ENCODE assay signal across 9 cellular contexts in the genomic region with DNA sequence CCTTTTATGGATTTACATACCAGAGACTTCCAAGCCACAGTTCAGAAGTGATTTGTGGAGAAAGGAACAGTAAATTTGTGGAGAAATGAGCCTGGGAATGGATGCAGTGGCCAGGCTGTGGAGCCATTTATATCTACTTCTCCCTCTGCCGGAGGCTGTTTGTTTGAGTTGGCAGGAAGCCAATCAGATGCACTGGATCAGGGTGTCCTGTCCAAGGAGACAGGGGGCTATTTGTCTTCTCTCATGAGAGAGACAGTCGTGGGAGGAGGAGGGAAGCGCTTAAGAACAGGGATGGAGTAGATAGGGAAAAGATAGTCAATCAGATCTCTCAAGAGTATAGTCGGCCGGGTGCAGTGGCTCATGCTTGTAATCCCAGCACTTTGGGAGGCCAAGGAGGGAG. TPM values are rescaled to one million over a fixed set of nuclear protein-coding genes. Genes with fewer than 3 reads are reported as not detected.
A peak's percentile ranks its signal among the peaks of the same experiment; 100 is the strongest.
DNase-seq lines count a peak whose midpoint lies in the region; ATAC-seq and TF ChIP-seq lines count a peak whose summit lies in the region.
"Had no signal": no experiment of that assay in that cellular context is flagged by ENCODE, and none has a peak within 500 bp of the region (broad histone marks: within the 10 kb centered on the region; RNA-seq: fewer than 3 reads in every experiment).

No MANE protein-coding gene starts in this region.

- peaks cover 35% of the 10 kb centered on the region for H3K27me3 ChIP-seq in fibroblast of lung (ENCODE audit: control insufficient read depth, insufficient read depth, low read length)
- no peaks in the 10 kb centered on the region for H3K27me3 ChIP-seq in parathyroid adenoma (ENCODE audit: control insufficient read depth, insufficient read depth, low read length)

- H3K9me3 ChIP-seq in fibroblast of lung (ENCODE audit: control insufficient read depth, insufficient read depth, low read depth, low read length) (no peaks in the 10 kb centered on the region), parathyroid adenoma (ENCODE audit: control insufficient read depth, low read length) (no peaks in the 10 kb centered on the region)

- ATAC-seq in GM18520 (IDR thresholded peaks at IDR 0.05; ENCODE audit: unreplicated experiment) (no peak), GM21423 (IDR thresholded peaks at IDR 0.05; ENCODE audit: unreplicated experiment) (no peak)

- H3K4me1 ChIP-seq in fibroblast of lung (ENCODE audit: control insufficient read depth, extremely low read depth, insufficient read depth, low read length), result no peaks in the 10 kb centered on the region
- H3K4me1 ChIP-seq in parathyroid adenoma, result peaks cover 13% of the 10 kb centered on the region

- peak; percentile 13 to 21 for TF ChIP-seq CTCF in fibroblast of lung (conservative IDR thresholded peaks at IDR 0.05 in 1 of 2, IDR thresholded peaks at IDR 0.05 in 1 of 2; ENCODE audit: low read depth in 1 of 2, low read length in 2 of 2)
- no peak for TF ChIP-seq CTCF in parathyroid adenoma (IDR thresholded peaks at IDR 0.05)

- H3K4me2 ChIP-seq in fibroblast of lung (ENCODE audit: extremely low read depth, insufficient read depth, low read length), result no peak overlapping the region
- peak overlapping the region; percentile 58 for H3K4me2 ChIP-seq in parathyroid adenoma (ENCODE audit: low read length)

- DNase-seq in ELR (ENCODE audit: low read depth) (peak; percentile 37), NCI-H748 treated with DMSO at 0.1 percent for 48 hours (lab: John Stamatoyannopoulos, UW) (peak; percentile 9), fibroblast of lung (ENCODE audit: low read depth in 2 of 2) (peak; percentile 63 to 66), SIG-M5 treated with dmso at 0.1 percent for 504 hours (lab: John Stamatoyannopoulos, UW; ENCODE audit: unreplicated experiment) (no peak), iPS-NIHi7 (ENCODE audit: extremely low spot score) (no peak)

- no peak overlapping the region for H3K9ac ChIP-seq in fibroblast of lung (ENCODE audit: insufficient read depth, low read length)
- no peak overlapping the region for H3K9ac ChIP-seq in parathyroid adenoma

- H4K20me1 ChIP-seq in fibroblast of lung (ENCODE audit: control insufficient read depth, extremely low read depth, insufficient read depth, low read length), result no peaks in the 10 kb centered on the region

- H3K79me2 ChIP-seq in fibroblast of lung (ENCODE audit: control insufficient read depth, insufficient read depth, low read length), result no peaks in the 10 kb centered on the region
- no peaks in the 10 kb centered on the region for H3K79me2 ChIP-seq in parathyroid adenoma

- H2AFZ ChIP-seq in fibroblast of lung (ENCODE audit: low read length) (no peak overlapping the region), parathyroid adenoma (peak overlapping the region; percentile 75)

- no peaks in the 10 kb centered on the region for H3K36me3 ChIP-seq in fibroblast of lung (ENCODE audit: control insufficient read depth, insufficient read depth, low read length)
- H3K36me3 ChIP-seq in parathyroid adenoma (ENCODE audit: control insufficient read depth, insufficient read depth, low read length), result no peaks in the 10 kb centered on the region

- H3K4me3 ChIP-seq in fibroblast of lung (replicated peaks in 1 of 4; ENCODE audit: control extremely low read depth in 1 of 4, insufficient read depth in 1 of 4, low read depth in 3 of 4, low read length in 4 of 4) (no peak overlapping the region), parathyroid adenoma (ENCODE audit: low read depth, low read length) (peak overlapping the region; percentile 43)
- H3K4me3 ChIP-seq: lung had no signal

- no peak overlapping the region for H3K27ac ChIP-seq in fibroblast of lung (ENCODE audit: insufficient read depth, low read length)
- peak overlapping the region; percentile 97 for H3K27ac ChIP-seq in parathyroid adenoma

RNA-seq across cellular contexts. Expression of a gene that starts 2.8 kb away (rescaled TPM):
- not detected in 2 replicates for total RNA-seq in fibroblast of lung
- polyA plus RNA-seq in fibroblast of lung, result not detected in 2 replicates
- not detected in 2 replicates for polyA plus RNA-seq in fibroblast of lung (2012)
- polyA minus RNA-seq in fibroblast of lung (ENCODE audit: low replicate concordance), result not detected in 2 replicates

RNA-seq across cellular contexts. Expression of a gene that starts 15.2 kb away (rescaled TPM):
- 11.3 and 12.2 TPM in 2 replicates for total RNA-seq in fibroblast of lung
- polyA plus RNA-seq in fibroblast of lung, result 23.6 and 42.7 TPM in 2 replicates
- polyA plus RNA-seq in fibroblast of lung (2012), result 32.2 and 50.7 TPM in 2 replicates
- 6.2 and 19.5 TPM in 2 replicates for polyA minus RNA-seq in fibroblast of lung (ENCODE audit: low replicate concordance)

RNA-seq across cellular contexts. Expression of a gene that starts 24.9 kb away (rescaled TPM):
- total RNA-seq in fibroblast of lung, result 51.6 and 64.4 TPM in 2 replicates
- 41.6 and 59.5 TPM in 2 replicates for polyA plus RNA-seq in fibroblast of lung
- 68.1 and 90.0 TPM in 2 replicates for polyA plus RNA-seq in fibroblast of lung (2012)
- polyA minus RNA-seq in fibroblast of lung (ENCODE audit: low replicate concordance), result 96.3 and 107 TPM in 2 replicates

RNA-seq across cellular contexts. Expression of a gene that starts 25.5 kb away (rescaled TPM):
- total RNA-seq in fibroblast of lung, result under 0.01 TPM in 1 of 2 replicates, not detected in the other
- 0.03 and 0.05 TPM in 2 replicates for polyA plus RNA-seq in fibroblast of lung
- polyA plus RNA-seq in fibroblast of lung (2012), result 0.07 and 0.17 TPM in 2 replicates
- 0.89 TPM in 1 of 2 replicates, not detected in the other for polyA minus RNA-seq in fibroblast of lung (ENCODE audit: low replicate concordance)

RNA-seq across cellular contexts. Expression of a gene that starts 36.9 kb away (rescaled TPM):
- total RNA-seq in fibroblast of lung, result not detected in 2 replicates
- not detected in 2 replicates for polyA plus RNA-seq in fibroblast of lung
- polyA plus RNA-seq in fibroblast of lung (2012), result not detected in 2 replicates
- not detected in 2 replicates for polyA minus RNA-seq in fibroblast of lung (ENCODE audit: low replicate concordance)

Comparison
In these comparisons a context has a peak if more than half of its experiments do, and no peak if none do; other contexts are left out.
1. DNase-seq: peak in ELR (single experiment), NCI-H748 treated with DMSO at 0.1 percent for 48 hours (single experiment) and fibroblast of lung (2 of 2); none in SIG-M5 treated with dmso at 0.1 percent for 504 hours (single experiment) and iPS-NIHi7 (single experiment).